1 cellular context compared by ENCODE assay signal in the genomic region with DNA sequence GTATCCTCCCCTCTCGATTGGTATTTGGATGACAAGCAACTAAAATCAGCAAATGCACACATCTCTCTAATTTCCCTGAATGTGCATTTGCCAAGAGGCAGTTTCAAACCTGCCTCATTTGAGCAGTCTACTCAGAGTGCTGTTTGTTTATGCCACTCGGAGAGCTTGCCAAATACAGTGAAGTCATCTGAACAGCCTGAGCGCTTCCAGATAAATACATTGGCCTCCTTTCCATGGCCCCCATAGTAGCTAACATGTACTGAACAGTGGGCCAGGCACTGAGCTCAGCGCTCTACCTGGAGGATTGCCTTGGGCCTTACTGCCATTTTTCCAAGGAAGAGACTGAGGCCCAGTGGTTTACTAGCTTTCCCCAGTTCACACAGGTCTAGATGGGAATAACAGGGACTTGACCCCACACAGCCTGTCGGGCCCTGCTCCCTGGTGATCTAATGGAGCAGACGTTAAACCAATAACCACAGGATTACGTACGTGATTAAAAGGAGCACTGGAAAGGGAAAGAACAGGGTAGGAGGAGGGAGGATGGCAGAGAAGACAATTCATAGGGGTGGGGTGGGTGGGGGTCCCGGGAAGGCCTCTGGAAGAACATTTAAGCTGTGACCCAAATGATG.
TF ChIP-seq lines count a peak whose summit lies in the region.

No MANE protein-coding gene starts in this region.

TF ChIP-seq in H1, 55 proteins besides CTCF, POLR2A, EP300 and RAD21 (continued from another document):
- TF ChIP-seq RFX5 (IDR thresholded peaks at IDR 0.05; ENCODE audit: borderline replicate concordance, low read depth, low read length) (no peak), POLR2AphosphoS5 (IDR thresholded peaks at IDR 0.05; ENCODE audit: low read depth, low read length) (no peak), PHF8 (conservative IDR thresholded peaks at IDR 0.05; ENCODE audit: low read depth, low read length) (no peak), RBBP5 (IDR thresholded peaks at IDR 0.05; ENCODE audit: borderline replicate concordance, low read depth, low read length) (no peak), CBX5 (IDR thresholded peaks at IDR 0.05; ENCODE audit: low read depth, low read length) (no peak), SIRT6 (IDR thresholded peaks at IDR 0.05; ENCODE audit: low read length) (no peak), SP1 (IDR thresholded peaks at IDR 0.05; ENCODE audit: low read depth, low read length) (no peak), FOSL1 (IDR thresholded peaks at IDR 0.05; ENCODE audit: insufficient read depth, low read depth, low read length) (no peak)
- TF ChIP-seq, protein P1, sequence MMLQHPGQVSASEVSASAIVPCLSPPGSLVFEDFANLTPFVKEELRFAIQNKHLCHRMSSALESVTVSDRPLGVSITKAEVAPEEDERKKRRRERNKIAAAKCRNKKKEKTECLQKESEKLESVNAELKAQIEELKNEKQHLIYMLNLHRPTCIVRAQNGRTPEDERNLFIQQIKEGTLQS (IDR thresholded peaks at IDR 0.05; ENCODE audit: insufficient read depth, low read depth, low read length): no peak
